ENCODE assay signal across 15 cellular contexts in genomic region chr17:69857412-69857835, GRCh38.
DNase-seq lines count a peak whose midpoint lies in the region; ATAC-seq, FAIRE-seq and TF ChIP-seq lines count a peak whose summit lies in the region.
"Had no signal": no experiment of that assay in that cellular context is flagged by ENCODE, and none has a peak within 500 bp of the region (broad histone marks: within the 10 kb centered on the region; RNA-seq: fewer than 3 reads in every experiment).

No MANE protein-coding gene starts in this region.

- H3K27me3 ChIP-seq in adipocyte (replicated peaks; ENCODE audit: control insufficient read depth, insufficient read depth, low read length) (no peaks in the 10 kb centered on the region), keratinocyte (ENCODE audit: control insufficient read depth, extremely low read depth, insufficient read depth, low read length) (no peaks in the 10 kb centered on the region)
- H3K27me3 ChIP-seq: gastrocnemius medialis had no signal

- H3K79me2 ChIP-seq in keratinocyte (ENCODE audit: control insufficient read depth, insufficient read depth, low read length) = no peaks in the 10 kb centered on the region

- no peak for TF ChIP-seq CTCF in HFF-Myc (IDR thresholded peaks at IDR 0.05; ENCODE audit: low read depth, low read length, missing control alignments)
- TF ChIP-seq CTCF in keratinocyte (optimal IDR thresholded peaks at IDR 0.05 in 1 of 3, IDR thresholded peaks at IDR 0.05 in 1 of 3, conservative IDR thresholded peaks at IDR 0.05 in 1 of 3; ENCODE audit: extremely low read depth in 1 of 3, insufficient read depth in 2 of 3, low read length in 3 of 3) = no peak

- no peak overlapping the region for H3K4me2 ChIP-seq in keratinocyte (ENCODE audit: control insufficient read depth, extremely low read depth, insufficient read depth, low read depth, low read length)

- no peaks in the 10 kb centered on the region for H3K9me1 ChIP-seq in keratinocyte (ENCODE audit: control insufficient read depth, extremely low read depth, insufficient read depth, low read length)

- H3K9me3 ChIP-seq in adipocyte (ENCODE audit: control insufficient read depth, low read length) (peaks cover 14% of the 10 kb centered on the region), keratinocyte (ENCODE audit: control insufficient read depth, low read depth, low read length) (no peaks in the 10 kb centered on the region)
- H3K9me3 ChIP-seq: gastrocnemius medialis had no signal

- H3K36me3 ChIP-seq in adipocyte (ENCODE audit: control insufficient read depth, insufficient read depth, low read length, severe bottlenecking) = no peaks in the 10 kb centered on the region
- no peaks in the 10 kb centered on the region for H3K36me3 ChIP-seq in keratinocyte (ENCODE audit: control insufficient read depth in 2 of 2, extremely low read depth in 1 of 2, insufficient read depth in 2 of 2, low read length in 2 of 2)
- H3K36me3 ChIP-seq: gastrocnemius medialis had no signal

- FAIRE-seq in keratinocyte (lab: Jason Lieb, UNC) = peak; percentile 84
- FAIRE-seq: GM12878 had no signal

- H3K9ac ChIP-seq in adipocyte (ENCODE audit: low read length) = no peak overlapping the region
- no peak overlapping the region for H3K9ac ChIP-seq in keratinocyte (ENCODE audit: control insufficient read depth, extremely low read depth, insufficient read depth, low read length)

- ATAC-seq in GM18907 (IDR thresholded peaks at IDR 0.05; ENCODE audit: unreplicated experiment) = no peak
- no peak for ATAC-seq in GM21390 (IDR thresholded peaks at IDR 0.05; ENCODE audit: unreplicated experiment)
- ATAC-seq: CD8-positive, alpha-beta T cell; gastrocnemius medialis; GM12878 had no signal

- dilution Hi-C loops in keratinocyte (cut with MboI; ENCODE audit: extremely low pct_ligation_motif_present, low sequenced_read_pairs) = no loop called here

- H2AFZ ChIP-seq in keratinocyte (ENCODE audit: control insufficient read depth, low read length) = no peak overlapping the region

- H3K27ac ChIP-seq in keratinocyte (ENCODE audit: control insufficient read depth, insufficient read depth, low read length) (no peak overlapping the region), caudate nucleus (ENCODE audit: low read depth, low read length) (no peak overlapping the region)
- H3K27ac ChIP-seq: gastrocnemius medialis, VCaP had no signal

- no peaks in the 10 kb centered on the region for H4K20me1 ChIP-seq in keratinocyte (ENCODE audit: control insufficient read depth, extremely low read depth, insufficient read depth, low read length)

- peaks cover 26% of the 10 kb centered on the region for H3K4me1 ChIP-seq in adipocyte (ENCODE audit: control insufficient read depth, insufficient read depth, low read length)
- H3K4me1 ChIP-seq in keratinocyte (ENCODE audit: control insufficient read depth, extremely low read depth, insufficient read depth, low read length) = peaks cover 5% of the 10 kb centered on the region

- DNase-seq in AG20443 (ENCODE audit: low spot score) (peak; percentile 62), HFF-Myc (ENCODE audit: extremely low read depth, low read depth) (peak; percentile 91), adipocyte (ENCODE audit: low read depth) (peak; percentile 43), keratinocyte (ENCODE audit: low read depth, low spot score) (no peak), caudate nucleus (lab: John Stamatoyannopoulos, UW) (no peak), amygdala (lab: John Stamatoyannopoulos, UW) (no peak)
- DNase-seq: activated T-cell treated with anti-CD3 and anti-CD28 coated beads, Interleukin-2, amount 50 U/mL, for 24 hours; CD8-positive, alpha-beta T cell; gastrocnemius medialis; NCI-H2029; stimulated activated CD4-positive, alpha-beta T cell treated with anti-CD3 and anti-CD28 coated beads, Interleukin-4, amount 100 ng/mL, for 1 hour had no signal

- H3K4me3 ChIP-seq in HFF-Myc (replicated peaks; ENCODE audit: low read depth, low read length) (no peak overlapping the region), adipocyte (ENCODE audit: low read length) (no peak overlapping the region), keratinocyte (ENCODE audit: control insufficient read depth in 2 of 3, extremely low read depth in 1 of 3, insufficient read depth in 2 of 3, low read depth in 1 of 3, low read length in 3 of 3) (no peak overlapping the region)
- H3K4me3 ChIP-seq: gastrocnemius medialis, GM12878 had no signal

Comparison
In these comparisons a context has a peak if more than half of its experiments do, and no peak if none do; other contexts are left out.
1. DNase-seq: peak in AG20443 (single experiment), HFF-Myc (single experiment) and adipocyte (single experiment); none in keratinocyte (single experiment), caudate nucleus (0 of 61) and amygdala (0 of 56).